In genomic region chr9:119861801-119862200, GRCh38 we compare ENCODE assay signal across 28 cellular contexts.
"Had no signal": no experiment of that assay in that cellular context is flagged by ENCODE, and none has a peak within 500 bp of the region (broad histone marks: within the 10 kb centered on the region; RNA-seq: fewer than 3 reads in every experiment).

No MANE protein-coding gene starts in this region.

- H3K27me3 ChIP-seq: left lung, neural progenitor cell, stomach, suprapubic skin had no signal

- H3K4me3 Mint-ChIP-seq: activated CD4-positive, alpha-beta T cell treated with anti-CD3 and anti-CD28 coated beads for 36 hours; activated naive CD4-positive, alpha-beta T cell treated with anti-CD3 and anti-CD28 coated beads for 36 hours; activated naive CD8-positive, alpha-beta T cell treated with anti-CD3 and anti-CD28 coated beads, Interleukin-2, amount 10 ng/mL, durations not matched to agents 7 days and 5 days; activated T-cell treated with anti-CD3 and anti-CD28 coated beads, Interleukin-2, amount 50 U/mL, for 72 hours; endodermal cell; mesothelial cell of epicardium; naive thymus-derived CD8-positive, alpha-beta T cell; neural progenitor cell; stimulated activated effector memory CD8-positive, alpha-beta T cell treated with anti-CD3 and anti-CD28 coated beads, Interleukin-12 subunit alpha, Interleukin-12 subunit beta, amount 100 ng/mL, for 72 hours; WTC11 had no signal

- H3K27me3 Mint-ChIP-seq: activated naive CD8-positive, alpha-beta T cell treated with anti-CD3 and anti-CD28 coated beads, Interleukin-2, amount 10 ng/mL, durations not matched to agents 7 days and 5 days had no signal

- H3K9me3 Mint-ChIP-seq: activated naive CD4-positive, alpha-beta T cell treated with anti-CD3 and anti-CD28 coated beads for 36 hours; activated naive CD8-positive, alpha-beta T cell treated with anti-CD3 and anti-CD28 coated beads, Interleukin-2, amount 10 ng/mL, durations not matched to agents 7 days and 5 days; activated T-cell treated with anti-CD3 and anti-CD28 coated beads, Interleukin-2, amount 50 U/mL, for 72 hours; neural progenitor cell; stimulated activated effector memory CD8-positive, alpha-beta T cell treated with anti-CD3 and anti-CD28 coated beads, Interleukin-12 subunit alpha, Interleukin-12 subunit beta, amount 100 ng/mL, for 72 hours had no signal

- H3K4me3 ChIP-seq: coronary artery, left lung, neural progenitor cell, skin epidermis, stomach, suprapubic skin had no signal

- ATAC-seq: activated CD4-positive, alpha-beta T cell treated with anti-CD3 and anti-CD28 coated beads for 36 hours; activated T-cell treated with anti-CD3 and anti-CD28 coated beads, Interleukin-2, amount 50 U/mL, for 72 hours; left lung; naive thymus-derived CD8-positive, alpha-beta T cell; stimulated activated effector memory CD8-positive, alpha-beta T cell treated with anti-CD3 and anti-CD28 coated beads, Interleukin-12 subunit alpha, Interleukin-12 subunit beta, amount 100 ng/mL, for 72 hours; WTC11 had no signal

- H3K36me3 ChIP-seq: left lung, neural progenitor cell, stomach, suprapubic skin had no signal

- H3K36me3 Mint-ChIP-seq: activated naive CD8-positive, alpha-beta T cell treated with anti-CD3 and anti-CD28 coated beads, Interleukin-2, amount 10 ng/mL, durations not matched to agents 7 days and 5 days; naive thymus-derived CD8-positive, alpha-beta T cell; neural progenitor cell; stimulated activated effector memory CD8-positive, alpha-beta T cell treated with anti-CD3 and anti-CD28 coated beads, Interleukin-12 subunit alpha, Interleukin-12 subunit beta, amount 100 ng/mL, for 72 hours; WTC11 had no signal

- DNase-seq: activated CD4-positive, alpha-beta T cell treated with anti-CD3 and anti-CD28 coated beads for 36 hours; activated CD4-positive, alpha-beta T cell treated with anti-CD3 and anti-CD28 coated beads, Interleukin-2, amount 50 U/mL, for 48 hours; activated effector memory CD4-positive, alpha-beta T cell treated with Interleukin-2 at 50 U/mL for 16 hours; activated naive CD4-positive, alpha-beta T cell treated with anti-CD3 and anti-CD28 coated beads for 36 hours; activated naive CD8-positive, alpha-beta T cell treated with anti-CD3 and anti-CD28 coated beads, Interleukin-2, amount 10 ng/mL, durations not matched to agents 7 days and 5 days; activated T-cell treated with anti-CD3 and anti-CD28 coated beads, Interleukin-2, amount 50 U/mL, for 72 hours; amniotic stem cell; cerebellar nuclear complex; endodermal cell; foreskin fibroblast; hippocampal formation; kidney glomerular epithelial cell; left lung; mammary epithelial cell; naive thymus-derived CD8-positive, alpha-beta T cell; posterior cingulate gyrus; retina; stimulated activated CD4-positive, alpha-beta T cell treated with anti-CD3 and anti-CD28 coated beads, Interleukin-1b, Interleukin-23, amount 100 ng/mL, for 48 hours; stomach; T-helper 9 cell; trophoblast cell had no signal

- H3K9me3 ChIP-seq: stomach, suprapubic skin had no signal

- H3K27ac ChIP-seq: coronary artery, left lung, neural progenitor cell, skin epidermis, suprapubic skin had no signal

- H3K27ac Mint-ChIP-seq: activated CD4-positive, alpha-beta T cell treated with anti-CD3 and anti-CD28 coated beads for 36 hours; activated naive CD4-positive, alpha-beta T cell treated with anti-CD3 and anti-CD28 coated beads for 36 hours; activated naive CD8-positive, alpha-beta T cell treated with anti-CD3 and anti-CD28 coated beads, Interleukin-2, amount 10 ng/mL, durations not matched to agents 7 days and 5 days; activated T-cell treated with anti-CD3 and anti-CD28 coated beads, Interleukin-2, amount 50 U/mL, for 72 hours; endodermal cell; naive thymus-derived CD8-positive, alpha-beta T cell; neural progenitor cell; stimulated activated effector memory CD8-positive, alpha-beta T cell treated with anti-CD3 and anti-CD28 coated beads, Interleukin-12 subunit alpha, Interleukin-12 subunit beta, amount 100 ng/mL, for 72 hours; WTC11 had no signal

- H3K4me1 Mint-ChIP-seq: activated CD4-positive, alpha-beta T cell treated with anti-CD3 and anti-CD28 coated beads for 36 hours; activated naive CD8-positive, alpha-beta T cell treated with anti-CD3 and anti-CD28 coated beads, Interleukin-2, amount 10 ng/mL, durations not matched to agents 7 days and 5 days; naive thymus-derived CD8-positive, alpha-beta T cell; stimulated activated effector memory CD8-positive, alpha-beta T cell treated with anti-CD3 and anti-CD28 coated beads, Interleukin-12 subunit alpha, Interleukin-12 subunit beta, amount 100 ng/mL, for 72 hours had no signal

- H3K4me1 ChIP-seq: left lung, suprapubic skin had no signal
